ENCODE assay signal across 9 cellular contexts in the genomic region with DNA sequence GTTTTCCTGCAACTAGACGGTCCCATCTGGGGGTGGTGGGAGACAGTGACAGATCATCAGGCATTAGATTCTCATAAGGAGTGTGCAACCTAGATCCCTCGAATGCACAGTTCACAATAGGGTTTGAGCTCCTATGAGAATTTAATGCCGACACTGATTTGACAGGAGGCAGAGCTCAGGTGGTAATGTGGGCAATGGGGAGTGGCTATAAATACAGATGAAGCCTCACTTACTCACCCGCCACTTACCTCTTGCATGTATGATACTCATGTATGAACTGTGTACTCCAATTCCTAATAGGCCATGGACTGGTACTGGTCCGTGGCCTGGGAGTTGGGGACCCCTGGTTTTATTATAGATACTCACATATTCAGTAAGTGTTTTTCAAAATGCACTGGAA.
"Had no signal": no experiment of that assay in that cellular context is flagged by ENCODE, and none has a peak within 500 bp of the region (broad histone marks: within the 10 kb centered on the region; RNA-seq: fewer than 3 reads in every experiment).

No MANE protein-coding gene starts in this region.

- ATAC-seq: GM23338, HCT116 had no signal

- H3K27ac Mint-ChIP-seq: GM23338, H9, HFFc6 had no signal

- H3K4me3 Mint-ChIP-seq: GM23338, H9, HFFc6 had no signal

- H3K27ac ChIP-seq: GM23248 had no signal

- DNase-seq: GM23248, GOT3, H7, H9, HCEC 1CT, HFFc6 had no signal

- H3K9me3 Mint-ChIP-seq: HFFc6 had no signal

- H3K36me3 ChIP-seq: HAP-1 had no signal

- H3K4me1 ChIP-seq: HAP-1 had no signal

- H3K9me3 ChIP-seq: HAP-1 had no signal

- H3K4me3 ChIP-seq: GM23248, GM23338, HAP-1 had no signal
